8 cellular contexts compared by ENCODE assay signal in genomic region chr14:20343092-20343854, GRCh38.
DNase-seq lines count a peak whose midpoint lies in the region; ATAC-seq and FAIRE-seq lines count a peak whose summit lies in the region.

PARP2 (plus strand) TSS chr14:20343635; CDS start chr14:20343642, 7 bp downstream.

- peaks cover 25% of the 10 kb centered on the region for H3K36me3 Mint-ChIP-seq in effector memory CD8-positive, alpha-beta T cell (ENCODE audit: insufficient read depth)
- H3K36me3 Mint-ChIP-seq in memory B cell, result peaks cover 5% of the 10 kb centered on the region

- H3K27me3 Mint-ChIP-seq in effector memory CD8-positive, alpha-beta T cell, result no peaks in the 10 kb centered on the region
- H3K27me3 Mint-ChIP-seq in memory B cell, result no peaks in the 10 kb centered on the region

- peak within 1 kb of the TSS; percentile 91 to 94 for H3K4me3 Mint-ChIP-seq in effector memory CD8-positive, alpha-beta T cell
- peak within 1 kb of the TSS; percentile 96 for H3K4me3 Mint-ChIP-seq in memory B cell

- peak; percentile 92 for FAIRE-seq in HTR-8/SVneo (lab: Jason Lieb, UNC)

- DNase-seq in COR-L47 (lab: John Stamatoyannopoulos, UW) (peak; percentile 100), HTR-8/SVneo (ENCODE audit: insufficient read length, low spot score) (peak; percentile 88), NOMO-1 treated with dmso at 0.1 percent for 144 hours (lab: John Stamatoyannopoulos, UW; ENCODE audit: unreplicated experiment) (peak; percentile 100), memory B cell (ENCODE audit: low spot score in 2 of 2) (peak; percentile 89 to 92)
- DNase-seq in activated CD8-positive, alpha-beta memory T cell treated with anti-CD3 and anti-CD28 coated beads for 48 hours (ENCODE audit: low read depth in 2 of 3, low spot score in 2 of 3), result peak; percentile 85 to 95 (median 87)
- peak; percentile 86 to 92 (median 87) for DNase-seq in effector memory CD8-positive, alpha-beta T cell
- peak; percentile 83 for DNase-seq in stimulated activated CD8-positive, alpha-beta memory T cell treated with anti-CD3 and anti-CD28 coated beads, Interleukin-12 subunit alpha, Interleukin-12 subunit beta, amount 100 ng/mL, for 24 hours (ENCODE audit: extremely low read depth)

- ATAC-seq in GM21367 (IDR thresholded peaks at IDR 0.05; ENCODE audit: unreplicated experiment), result peak; percentile 93
- peak; percentile 83 for ATAC-seq in effector memory CD8-positive, alpha-beta T cell (replicated peaks)
- ATAC-seq in memory B cell (ENCODE audit: low read depth), result peak; percentile 76

- no peaks in the 10 kb centered on the region for H3K9me3 Mint-ChIP-seq in effector memory CD8-positive, alpha-beta T cell
- no peaks in the 10 kb centered on the region for H3K9me3 Mint-ChIP-seq in memory B cell

- peak within 1 kb of the TSS; percentile 97 to 99 for H3K27ac Mint-ChIP-seq in effector memory CD8-positive, alpha-beta T cell
- peak within 1 kb of the TSS; percentile 98 for H3K27ac Mint-ChIP-seq in memory B cell

- peaks cover 9 to 17% of the 10 kb centered on the region in 2 donors for H3K4me1 Mint-ChIP-seq in effector memory CD8-positive, alpha-beta T cell (ENCODE audit: low read depth in 2 of 2)
- peaks cover 14% of the 10 kb centered on the region for H3K4me1 Mint-ChIP-seq in memory B cell

Comparison
In these comparisons a context has a peak if more than half of its experiments do, and no peak if none do; other contexts are left out.
1. Peak in every context shown above with its lines: DNase-seq and ATAC-seq.